ENCODE assay signal across 19 cellular contexts in genomic region chr2:109468893-109469292, GRCh38.
DNase-seq lines count a peak whose midpoint lies in the region; ATAC-seq and FAIRE-seq lines count a peak whose summit lies in the region.
"Had no signal": no experiment of that assay in that cellular context is flagged by ENCODE, and none has a peak within 500 bp of the region (broad histone marks: within the 10 kb centered on the region; RNA-seq: fewer than 3 reads in every experiment).

No MANE protein-coding gene starts in this region.

- peak; percentile 30 for FAIRE-seq in urothelium cell line (lab: Jason Lieb, UNC)
- FAIRE-seq: GM12878, GM18507 had no signal

- peak; percentile 67 for ATAC-seq in Right ventricle myocardium superior (ENCODE audit: poor library complexity)
- peak; percentile 58 for ATAC-seq in left ventricle myocardium superior
- no peak for ATAC-seq in GM18861 (IDR thresholded peaks at IDR 0.05; ENCODE audit: unreplicated experiment)
- ATAC-seq: GM12878 had no signal

- peak; percentile 45 for DNase-seq in Right ventricle myocardium superior
- DNase-seq in cardiac septum (ENCODE audit: low spot score): no peak
- DNase-seq in left ventricle myocardium superior: peak; percentile 48
- DNase-seq in posterior vena cava (ENCODE audit: low spot score): peak; percentile 38
- DNase-seq in urothelium cell line (ENCODE audit: low spot score): peak; percentile 52
- DNase-seq in activated T-cell treated with anti-CD3 and anti-CD28 coated beads for 4 hours: no peak
- DNase-seq in C1 segment of cervical spinal cord (lab: John Stamatoyannopoulos, UW): no peak
- DNase-seq: 8988T; Caco-2; CD4-positive, alpha-beta T cell; DMS153; H9; NCI-H1436; NCI-H1930; NCI-H226; NCI-H526 had no signal

- intact Hi-C loops in Right ventricle myocardium superior (cut with DNase I) (no loop called here), cardiac septum (cut with DNase I) (no loop called here), left ventricle myocardium superior (cut with micrococcal nuclease) (no loop called here), posterior vena cava (cut with DNase I) (no loop called here)

Comparison
In these comparisons a context has a peak if more than half of its experiments do, and no peak if none do; other contexts are left out.
1. DNase-seq: peak in Right ventricle myocardium superior (single experiment), left ventricle myocardium superior (single experiment), posterior vena cava (single experiment) and urothelium cell line (single experiment); none in cardiac septum (single experiment), activated T-cell treated with anti-CD3 and anti-CD28 coated beads for 4 hours (single experiment) and C1 segment of cervical spinal cord (0 of 14).